ENCODE assay signal across 25 cellular contexts in the genomic region with DNA sequence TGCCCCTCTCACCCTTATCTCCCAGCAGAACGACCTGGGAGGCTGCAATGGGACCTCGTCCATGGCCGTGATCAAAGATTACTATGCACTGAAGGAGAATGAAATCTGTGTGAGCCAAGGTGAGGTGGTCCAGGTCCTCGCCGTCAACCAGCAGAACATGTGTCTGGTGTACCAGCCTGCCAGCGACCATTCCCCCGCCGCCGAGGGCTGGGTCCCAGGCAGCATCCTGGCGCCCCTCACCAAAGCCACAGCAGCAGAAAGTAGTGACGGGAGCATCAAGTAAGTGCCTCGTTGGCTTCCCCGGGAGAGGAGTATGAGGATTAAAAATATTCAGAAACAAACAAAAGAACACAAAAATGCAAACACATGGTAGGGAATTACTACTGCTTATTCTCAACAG.
"Had no signal": no experiment of that assay in that cellular context is flagged by ENCODE, and none has a peak within 500 bp of the region (broad histone marks: within the 10 kb centered on the region; RNA-seq: fewer than 3 reads in every experiment).

No MANE protein-coding gene starts in this region.

- DNase-seq: colonic mucosa; cortex of kidney; dermis blood vessel endothelial cell; dorsolateral prefrontal cortex; effector CD4-positive, alpha-beta T cell; effector CD8-positive, alpha-beta T cell; effector memory CD4-positive, alpha-beta T cell; effector memory CD8-positive, alpha-beta T cell; endodermal cell; erythroblast; esophagus squamous epithelium; foreskin fibroblast; foreskin keratinocyte; foreskin melanocyte; gastrocnemius medialis; glutamatergic neuron; head of caudate nucleus; heart left ventricle; heart right ventricle had no signal

- H3K27me3 Mint-ChIP-seq: dendritic cell treated with granulocyte-macrophage colony-stimulating factor and Interleukin-4, amounts not matched to agents 40 ng/mL and 50 ng/mL, for 4 days had no signal

- H3K27ac Mint-ChIP-seq: dendritic cell treated with granulocyte-macrophage colony-stimulating factor and Interleukin-4, amounts not matched to agents 40 ng/mL and 50 ng/mL, for 4 days; effector memory CD8-positive, alpha-beta T cell; endodermal cell had no signal

- H3K4me1 ChIP-seq: colonic mucosa, esophagus squamous epithelium, foreskin keratinocyte, gastroesophageal sphincter had no signal

- H3K4me1 Mint-ChIP-seq: endodermal cell had no signal

- H3K27ac ChIP-seq: colonic mucosa, coronary artery, dorsolateral prefrontal cortex, epithelial cell of prostate, esophagus muscularis mucosa, esophagus squamous epithelium, foreskin keratinocyte, gastrocnemius medialis, gastroesophageal sphincter, heart left ventricle, heart right ventricle had no signal

- ATAC-seq: effector memory CD8-positive, alpha-beta T cell; esophagus mucosa; foreskin keratinocyte; gastrocnemius medialis; gastroesophageal sphincter had no signal

- H3K4me3 ChIP-seq: colonic mucosa, coronary artery, dorsolateral prefrontal cortex, esophagus muscularis mucosa, esophagus squamous epithelium, gastrocnemius medialis, gastroesophageal sphincter, heart left ventricle, heart right ventricle had no signal

- H3K27me3 ChIP-seq: colonic mucosa, dorsolateral prefrontal cortex, esophagus muscularis mucosa, esophagus squamous epithelium, foreskin keratinocyte, gastrocnemius medialis, gastroesophageal sphincter, heart left ventricle, heart right ventricle had no signal

- H3K9me3 ChIP-seq: colonic mucosa, esophagus muscularis mucosa, esophagus squamous epithelium, gastrocnemius medialis, gastroesophageal sphincter, heart left ventricle, heart right ventricle had no signal

- H3K9me3 Mint-ChIP-seq: endodermal cell had no signal

- H3K4me3 Mint-ChIP-seq: dendritic cell treated with granulocyte-macrophage colony-stimulating factor and Interleukin-4, amounts not matched to agents 40 ng/mL and 50 ng/mL, for 4 days; effector memory CD8-positive, alpha-beta T cell; endodermal cell had no signal
